ENCODE assay signal across 8 cellular contexts in the genomic region with DNA sequence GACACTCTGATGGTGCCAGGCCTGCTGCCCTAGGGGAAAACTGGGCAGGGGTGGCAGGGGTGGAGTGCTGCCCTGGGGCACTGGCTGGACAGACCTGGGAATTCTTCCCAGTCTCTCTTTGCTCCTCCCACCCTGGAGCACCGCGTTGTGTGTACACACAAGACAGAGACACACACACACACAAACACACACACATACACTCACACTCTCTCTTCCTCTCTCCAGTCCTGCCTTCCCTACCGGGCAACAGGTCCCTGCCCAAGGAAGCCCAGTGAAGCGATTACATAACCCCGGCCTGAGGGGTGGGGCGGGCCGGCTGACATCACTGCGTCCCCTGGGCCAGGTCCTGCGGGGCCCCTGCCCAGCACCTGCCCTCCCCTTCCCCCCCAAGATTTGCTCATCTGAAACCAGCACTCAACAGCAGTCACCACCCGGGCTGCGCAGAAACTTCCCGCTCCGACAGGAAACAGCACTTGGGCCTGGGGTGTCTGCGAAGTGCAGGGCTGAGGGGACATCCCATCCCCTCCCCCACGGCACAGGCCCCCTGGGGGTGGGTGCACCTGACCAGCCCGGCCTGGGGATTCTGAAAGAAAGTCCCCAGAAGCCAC. TPM values are rescaled to one million over a fixed set of nuclear protein-coding genes. Genes with fewer than 3 reads are reported as not detected.
DNase-seq lines count a peak whose midpoint lies in the region; ATAC-seq and TF ChIP-seq lines count a peak whose summit lies in the region.

No MANE protein-coding gene starts in this region.

- peak overlapping the region; percentile 70 for H3K4me3 Mint-ChIP-seq in WTC11

- no peaks in the 10 kb centered on the region for H3K9me3 Mint-ChIP-seq in WTC11

- TF ChIP-seq POLR2A in NB4 (IDR thresholded peaks at IDR 0.05; ENCODE audit: extremely low read depth, insufficient read length), result peak; percentile 16

- POLR2A ChIA-PET in WTC11 (lab: Charles Lee), result no interaction called here

- intact Hi-C loops in colonic mucosa (cut with DNase I) (no loop called here), left colon (cut with DNase I, micrococcal nuclease) (no loop called here)

- no peak for TF ChIP-seq CTCF in NB4 (IDR thresholded peaks at IDR 0.05; ENCODE audit: low read depth, low read length)
- TF ChIP-seq CTCF in WTC11 (IDR thresholded peaks at IDR 0.05), result no peak
- TF ChIP-seq CTCF in colonic mucosa (IDR thresholded peaks at IDR 0.05), result no peak

- no peaks in the 10 kb centered on the region for H3K27me3 Mint-ChIP-seq in WTC11 (ENCODE audit: low read depth)

- peak overlapping the region; percentile 94 for H3K27ac ChIP-seq in colonic mucosa

- peak; percentile 4 for ATAC-seq in GM19324 (IDR thresholded peaks at IDR 0.05; ENCODE audit: low FRiP score, unreplicated experiment)
- peak; percentile 5; the same call in 1 of the 2 replicates for ATAC-seq in WTC11
- peak; percentile 64 for ATAC-seq in left colon
- no peak for ATAC-seq in GM21723 (IDR thresholded peaks at IDR 0.05; ENCODE audit: unreplicated experiment)

- CTCF ChIA-PET in WTC11 (lab: Charles Lee), result interaction anchor here (1.0 kb wide), 2 partner anchors 8 to 11 kb away, joined by 3 to 4 read pairs; no protein-coding TSS in a partner anchor

- peaks cover 15% of the 10 kb centered on the region for H3K36me3 ChIP-seq in colonic mucosa

- no peaks in the 10 kb centered on the region for H3K27me3 ChIP-seq in colonic mucosa

- H3K4me1 ChIP-seq in colonic mucosa, result peaks cover 34% of the 10 kb centered on the region

- H3K9me3 ChIP-seq in colonic mucosa, result no peaks in the 10 kb centered on the region

- H3K36me3 Mint-ChIP-seq in WTC11, result no peaks in the 10 kb centered on the region

- DNase-seq in AML-193 (lab: John Stamatoyannopoulos, UW), result peak; percentile 70 to 75
- DNase-seq in NB4 (ENCODE audit: low read depth), result peak; percentile 86
- no peak for DNase-seq in WTC11 (ENCODE audit: low spot score)
- peak; percentile 93 for DNase-seq in colonic mucosa
- DNase-seq in left colon, result peak; percentile 86 to 90
- peak; percentile 59 for DNase-seq in stimulated activated CD4-positive, alpha-beta T cell treated with anti-CD3 and anti-CD28 coated beads, Interleukin-1b, Interleukin-23, amount 100 ng/mL, for 48 hours

- H3K27ac Mint-ChIP-seq in WTC11, result no peak overlapping the region

- H3K4me3 ChIP-seq in NB4 (ENCODE audit: low read depth, low read length), result peak overlapping the region; percentile 68
- H3K4me3 ChIP-seq in colonic mucosa, result peak overlapping the region; percentile 89

- peaks cover 6% of the 10 kb centered on the region for H3K4me1 Mint-ChIP-seq in WTC11

- peak overlapping the region; percentile 94 to 100 for H3K9ac ChIP-seq in colonic mucosa (ENCODE audit: low read depth in 2 of 2, low read length in 2 of 2)

TF ChIP-seq in WTC11, 78 proteins besides CTCF, POLR2A, EP300 and RAD21:
- TF ChIP-seq, protein P1, sequence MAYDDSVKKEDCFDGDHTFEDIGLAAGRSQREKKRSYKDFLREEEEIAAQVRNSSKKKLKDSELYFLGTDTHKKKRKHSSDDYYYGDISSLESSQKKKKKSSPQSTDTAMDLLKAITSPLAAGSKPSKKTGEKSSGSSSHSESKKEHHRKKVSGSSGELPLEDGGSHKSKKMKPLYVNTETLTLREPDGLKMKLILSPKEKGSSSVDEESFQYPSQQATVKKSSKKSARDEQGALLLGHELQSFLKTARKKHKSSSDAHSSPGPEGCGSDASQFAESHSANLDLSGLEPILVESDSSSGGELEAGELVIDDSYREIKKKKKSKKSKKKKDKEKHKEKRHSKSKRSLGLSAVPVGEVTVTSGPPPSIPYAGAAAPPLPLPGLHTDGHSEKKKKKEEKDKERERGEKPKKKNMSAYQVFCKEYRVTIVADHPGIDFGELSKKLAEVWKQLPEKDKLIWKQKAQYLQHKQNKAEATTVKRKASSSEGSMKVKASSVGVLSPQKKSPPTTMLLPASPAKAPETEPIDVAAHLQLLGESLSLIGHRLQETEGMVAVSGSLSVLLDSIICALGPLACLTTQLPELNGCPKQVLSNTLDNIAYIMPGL (CRISPR knock-in tag; IDR thresholded peaks at IDR 0.05), result peak; percentile 71; the same call in 1 of the 2 replicates
- TF ChIP-seq ZNF423 (CRISPR knock-in tag; IDR thresholded peaks at IDR 0.05), result peak; percentile 53; the same call in 1 of the 2 replicates
- TF ChIP-seq, protein P2, sequence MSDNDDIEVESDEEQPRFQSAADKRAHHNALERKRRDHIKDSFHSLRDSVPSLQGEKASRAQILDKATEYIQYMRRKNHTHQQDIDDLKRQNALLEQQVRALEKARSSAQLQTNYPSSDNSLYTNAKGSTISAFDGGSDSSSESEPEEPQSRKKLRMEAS (CRISPR knock-in tag; IDR thresholded peaks at IDR 0.05), result 0 out of 2 replicates have a peak, but pooled peaks have one; percentile 42
- TF ChIP-seq FOXK1 (CRISPR knock-in tag; IDR thresholded peaks at IDR 0.05), result no peak; the same call in 1 of the 2 replicates
- TF ChIP-seq, protein P3, sequence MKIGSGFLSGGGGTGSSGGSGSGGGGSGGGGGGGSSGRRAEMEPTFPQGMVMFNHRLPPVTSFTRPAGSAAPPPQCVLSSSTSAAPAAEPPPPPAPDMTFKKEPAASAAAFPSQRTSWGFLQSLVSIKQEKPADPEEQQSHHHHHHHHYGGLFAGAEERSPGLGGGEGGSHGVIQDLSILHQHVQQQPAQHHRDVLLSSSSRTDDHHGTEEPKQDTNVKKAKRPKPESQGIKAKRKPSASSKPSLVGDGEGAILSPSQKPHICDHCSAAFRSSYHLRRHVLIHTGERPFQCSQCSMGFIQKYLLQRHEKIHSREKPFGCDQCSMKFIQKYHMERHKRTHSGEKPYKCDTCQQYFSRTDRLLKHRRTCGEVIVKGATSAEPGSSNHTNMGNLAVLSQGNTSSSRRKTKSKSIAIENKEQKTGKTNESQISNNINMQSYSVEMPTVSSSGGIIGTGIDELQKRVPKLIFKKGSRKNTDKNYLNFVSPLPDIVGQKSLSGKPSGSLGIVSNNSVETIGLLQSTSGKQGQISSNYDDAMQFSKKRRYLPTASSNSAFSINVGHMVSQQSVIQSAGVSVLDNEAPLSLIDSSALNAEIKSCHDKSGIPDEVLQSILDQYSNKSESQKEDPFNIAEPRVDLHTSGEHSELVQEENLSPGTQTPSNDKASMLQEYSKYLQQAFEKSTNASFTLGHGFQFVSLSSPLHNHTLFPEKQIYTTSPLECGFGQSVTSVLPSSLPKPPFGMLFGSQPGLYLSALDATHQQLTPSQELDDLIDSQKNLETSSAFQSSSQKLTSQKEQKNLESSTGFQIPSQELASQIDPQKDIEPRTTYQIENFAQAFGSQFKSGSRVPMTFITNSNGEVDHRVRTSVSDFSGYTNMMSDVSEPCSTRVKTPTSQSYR (CRISPR knock-in tag; IDR thresholded peaks at IDR 0.05), result 0 out of 2 replicates have a peak, but pooled peaks have one; percentile 46
- peak; percentile 55; the same call in 1 of the 2 replicates for TF ChIP-seq ETV6 (CRISPR knock-in tag; IDR thresholded peaks at IDR 0.05)
- no peak for TF ChIP-seq ZNF263 (CRISPR knock-in tag; IDR thresholded peaks at IDR 0.05; ENCODE audit: low read depth)

RNA-seq across cellular contexts. Expression of a gene that starts 1.2 kb away (rescaled TPM):
- total RNA-seq in WTC11 (2021) (150 to 165 TPM (median 163 TPM) in 3 replicates), colonic mucosa (100 to 1,000 TPM; 358 to 589 TPM), left colon (100 to 1,000 TPM; 242 to 319 TPM)

RNA-seq across cellular contexts. Expression of a gene that starts 34.3 kb away (rescaled TPM):
- total RNA-seq in WTC11 (2021) (106 to 148 TPM (median 145 TPM) in 3 replicates), colonic mucosa (10 to 100 TPM; 74.5 to 81.5 TPM), left colon (10 to 100 TPM; 73.1 to 73.7 TPM)

RNA-seq across cellular contexts. Expression of a gene that starts 46.3 kb away (rescaled TPM):
- 8.1 to 9.8 TPM (median 9.6 TPM) in 3 replicates for total RNA-seq in WTC11 (2021)
- 10 to 100 TPM; 40.0 to 40.5 TPM for total RNA-seq in colonic mucosa
- total RNA-seq in left colon, result 10 to 100 TPM; 37.9 to 48.4 TPM

RNA-seq across cellular contexts. Expression of a gene that starts 46.9 kb away (rescaled TPM):
- total RNA-seq in WTC11 (2021) (0.73 to 1.9 TPM (median 1.8 TPM) in 3 replicates), colonic mucosa (1 to 10 TPM; 2.1 to 4.5 TPM), left colon (1 to 10 TPM; 2.1 to 2.3 TPM)
